14 cellular contexts compared by ENCODE assay signal in the genomic region with DNA sequence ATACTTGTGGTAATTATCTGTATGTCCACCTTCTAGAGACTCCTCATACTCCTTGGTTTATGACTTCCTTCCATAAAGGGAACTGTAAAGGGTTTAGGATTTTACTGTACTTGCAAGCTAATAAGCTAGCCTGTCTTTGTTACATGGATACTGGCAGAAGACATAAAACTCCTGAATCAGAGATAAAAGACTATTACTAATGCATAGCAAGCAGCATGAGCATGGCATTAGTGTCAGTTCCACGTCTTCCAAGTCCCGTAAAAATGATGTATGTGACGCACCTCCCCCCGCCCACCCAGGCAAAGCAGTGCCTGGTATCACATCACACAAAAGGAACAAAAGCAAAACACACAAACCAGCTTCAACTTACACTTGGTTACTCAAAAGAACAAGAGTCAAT.
"Had no signal": no experiment of that assay in that cellular context is flagged by ENCODE, and none has a peak within 500 bp of the region (broad histone marks: within the 10 kb centered on the region; RNA-seq: fewer than 3 reads in every experiment).

No MANE protein-coding gene starts in this region.

- H3K36me3 ChIP-seq: gastrocnemius medialis, transverse colon had no signal

- H3K4me3 ChIP-seq: gastrocnemius medialis, heart right ventricle, lung, pancreas, transverse colon had no signal

- H3K27ac ChIP-seq: epithelial cell of prostate, gastrocnemius medialis, heart right ventricle, pancreas, transverse colon had no signal

- H3K27me3 ChIP-seq: gastrocnemius medialis, heart right ventricle, pancreas, transverse colon had no signal

- DNase-seq: activated CD4-positive, alpha-beta T cell treated with anti-CD3 and anti-CD28 coated beads, Interleukin-2, amount 50 U/mL, for 1 hour; activated naive CD4-positive, alpha-beta T cell; activated naive CD8-positive, alpha-beta T cell treated with anti-CD3 and anti-CD28 coated beads, Interleukin-2, amount 10 ng/mL, durations not matched to agents 7 days and 5 days; activated T-cell treated with anti-CD3 and anti-CD28 coated beads for 4 hours; cortex of kidney; effector CD8-positive, alpha-beta T cell; gastrocnemius medialis; heart right ventricle; left colon; naive B cell; pancreas; transverse colon had no signal

- H3K4me1 ChIP-seq: gastrocnemius medialis, heart right ventricle, pancreas, transverse colon had no signal

- H3K9me3 ChIP-seq: gastrocnemius medialis, heart right ventricle, pancreas, transverse colon had no signal
